1 cellular context compared by ENCODE assay signal in the genomic region with DNA sequence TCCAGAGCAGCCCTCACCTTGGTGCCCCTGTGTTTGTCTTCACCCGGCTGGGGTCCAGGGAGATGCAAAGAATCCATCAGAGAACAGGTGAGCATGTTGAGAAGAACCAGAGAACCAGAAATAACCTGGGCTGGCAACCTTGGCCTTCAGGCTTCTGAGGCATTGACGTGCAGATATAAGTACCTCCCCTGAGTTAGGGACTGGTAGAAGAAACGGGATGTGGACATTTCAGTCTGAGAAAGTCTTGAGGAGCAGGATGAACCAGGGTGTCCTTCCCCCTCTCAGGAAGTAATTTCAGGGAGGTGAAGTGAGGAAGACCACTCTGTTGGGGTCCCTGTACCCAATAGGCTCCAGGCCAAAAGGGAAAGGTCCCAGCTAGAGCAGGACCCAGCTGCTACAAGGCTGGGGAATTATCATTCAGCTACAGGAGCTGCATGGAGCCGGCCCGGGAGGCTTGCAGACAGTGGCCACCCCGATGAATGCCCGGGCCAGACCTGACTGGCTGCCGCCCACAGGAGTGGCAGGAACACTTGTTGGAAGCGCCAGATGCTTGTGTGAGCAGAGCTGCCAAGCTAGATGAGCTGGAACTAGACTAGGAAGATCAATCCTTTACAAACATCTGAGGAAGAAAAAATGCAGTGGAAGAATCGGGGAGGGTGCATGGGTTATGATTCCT.
TF ChIP-seq lines count a peak whose summit lies in the region.

No MANE protein-coding gene starts in this region.

TF ChIP-seq in A549, 52 proteins besides CTCF, POLR2A, EP300 and RAD21 (continued from another document):
- TF ChIP-seq, protein P1, sequence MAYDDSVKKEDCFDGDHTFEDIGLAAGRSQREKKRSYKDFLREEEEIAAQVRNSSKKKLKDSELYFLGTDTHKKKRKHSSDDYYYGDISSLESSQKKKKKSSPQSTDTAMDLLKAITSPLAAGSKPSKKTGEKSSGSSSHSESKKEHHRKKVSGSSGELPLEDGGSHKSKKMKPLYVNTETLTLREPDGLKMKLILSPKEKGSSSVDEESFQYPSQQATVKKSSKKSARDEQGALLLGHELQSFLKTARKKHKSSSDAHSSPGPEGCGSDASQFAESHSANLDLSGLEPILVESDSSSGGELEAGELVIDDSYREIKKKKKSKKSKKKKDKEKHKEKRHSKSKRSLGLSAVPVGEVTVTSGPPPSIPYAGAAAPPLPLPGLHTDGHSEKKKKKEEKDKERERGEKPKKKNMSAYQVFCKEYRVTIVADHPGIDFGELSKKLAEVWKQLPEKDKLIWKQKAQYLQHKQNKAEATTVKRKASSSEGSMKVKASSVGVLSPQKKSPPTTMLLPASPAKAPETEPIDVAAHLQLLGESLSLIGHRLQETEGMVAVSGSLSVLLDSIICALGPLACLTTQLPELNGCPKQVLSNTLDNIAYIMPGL (CRISPR knock-in tag; IDR thresholded peaks at IDR 0.05; ENCODE audit: borderline replicate concordance), result no peak
- TF ChIP-seq FOSL2 (IDR thresholded peaks at IDR 0.05) (no peak), FOSL2 (CRISPR knock-in tag; IDR thresholded peaks at IDR 0.05) (no peak), RNF2 (IDR thresholded peaks at IDR 0.05; ENCODE audit: borderline replicate concordance, low read depth) (no peak), POLR2AphosphoS2 (conservative IDR thresholded peaks at IDR 0.05; ENCODE audit: low read length) (no peak), FOSB (CRISPR knock-in tag; IDR thresholded peaks at IDR 0.05) (no peak)
